In the genomic region with DNA sequence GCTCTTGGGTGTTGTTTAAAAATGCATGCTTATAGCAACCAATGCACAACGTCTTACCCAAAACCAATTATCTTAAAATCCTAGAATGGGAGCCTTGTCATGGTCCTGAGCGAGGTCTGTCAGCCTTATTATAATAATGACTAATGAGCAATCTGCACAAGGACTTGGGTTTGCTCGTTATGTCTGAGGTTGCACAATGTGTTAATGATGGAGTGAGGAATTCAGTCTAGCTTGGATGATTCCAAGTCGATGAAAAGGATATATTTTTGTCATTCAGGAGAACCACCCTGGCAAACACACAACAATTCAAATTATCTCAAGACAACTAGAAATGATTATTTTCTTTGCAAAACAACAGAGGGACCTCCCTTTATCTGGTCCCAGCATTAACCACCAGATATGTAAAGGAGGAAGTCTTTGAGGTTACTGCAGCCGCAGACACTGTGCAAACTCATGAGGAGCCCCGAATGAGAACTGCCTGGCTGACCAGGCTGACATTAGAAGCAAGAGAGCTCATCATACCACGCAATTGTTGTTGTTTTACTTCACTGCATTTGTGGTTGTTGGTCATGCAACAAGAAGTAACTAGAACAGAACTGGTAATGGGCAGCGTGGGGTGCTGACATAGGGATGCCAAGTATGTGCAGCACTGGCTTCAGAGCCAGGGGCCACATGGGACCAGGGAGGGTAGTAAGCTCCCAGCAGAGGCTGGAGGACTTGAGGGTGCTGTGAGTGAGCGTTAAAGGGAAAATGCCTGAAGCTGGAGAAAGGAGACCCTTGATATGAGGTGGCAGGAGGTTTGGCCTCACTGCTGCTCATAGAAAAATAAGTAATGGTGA, we compare ENCODE assay signal across 1 cellular context.
TF ChIP-seq lines count a peak whose summit lies in the region.

No MANE protein-coding gene starts in this region.

TF ChIP-seq in GM23338, 12 proteins besides CTCF, POLR2A, EP300 and RAD21 (continued from another document):
- TF ChIP-seq POLR2AphosphoS5 (IDR thresholded peaks at IDR 0.05; ENCODE audit: low read depth): no peak
- TF ChIP-seq NANOG (IDR thresholded peaks at IDR 0.05; ENCODE audit: borderline replicate concordance): no peak
- no peak for TF ChIP-seq JUNB (IDR thresholded peaks at IDR 0.05; ENCODE audit: unreplicated experiment)
- TF ChIP-seq CREB1 (CRISPR knock-in tag; IDR thresholded peaks at IDR 0.05; ENCODE audit: low read depth): no peak
- TF ChIP-seq, protein P1, sequence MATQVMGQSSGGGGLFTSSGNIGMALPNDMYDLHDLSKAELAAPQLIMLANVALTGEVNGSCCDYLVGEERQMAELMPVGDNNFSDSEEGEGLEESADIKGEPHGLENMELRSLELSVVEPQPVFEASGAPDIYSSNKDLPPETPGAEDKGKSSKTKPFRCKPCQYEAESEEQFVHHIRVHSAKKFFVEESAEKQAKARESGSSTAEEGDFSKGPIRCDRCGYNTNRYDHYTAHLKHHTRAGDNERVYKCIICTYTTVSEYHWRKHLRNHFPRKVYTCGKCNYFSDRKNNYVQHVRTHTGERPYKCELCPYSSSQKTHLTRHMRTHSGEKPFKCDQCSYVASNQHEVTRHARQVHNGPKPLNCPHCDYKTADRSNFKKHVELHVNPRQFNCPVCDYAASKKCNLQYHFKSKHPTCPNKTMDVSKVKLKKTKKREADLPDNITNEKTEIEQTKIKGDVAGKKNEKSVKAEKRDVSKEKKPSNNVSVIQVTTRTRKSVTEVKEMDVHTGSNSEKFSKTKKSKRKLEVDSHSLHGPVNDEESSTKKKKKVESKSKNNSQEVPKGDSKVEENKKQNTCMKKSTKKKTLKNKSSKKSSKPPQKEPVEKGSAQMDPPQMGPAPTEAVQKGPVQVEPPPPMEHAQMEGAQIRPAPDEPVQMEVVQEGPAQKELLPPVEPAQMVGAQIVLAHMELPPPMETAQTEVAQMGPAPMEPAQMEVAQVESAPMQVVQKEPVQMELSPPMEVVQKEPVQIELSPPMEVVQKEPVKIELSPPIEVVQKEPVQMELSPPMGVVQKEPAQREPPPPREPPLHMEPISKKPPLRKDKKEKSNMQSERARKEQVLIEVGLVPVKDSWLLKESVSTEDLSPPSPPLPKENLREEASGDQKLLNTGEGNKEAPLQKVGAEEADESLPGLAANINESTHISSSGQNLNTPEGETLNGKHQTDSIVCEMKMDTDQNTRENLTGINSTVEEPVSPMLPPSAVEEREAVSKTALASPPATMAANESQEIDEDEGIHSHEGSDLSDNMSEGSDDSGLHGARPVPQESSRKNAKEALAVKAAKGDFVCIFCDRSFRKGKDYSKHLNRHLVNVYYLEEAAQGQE (IDR thresholded peaks at IDR 0.05; ENCODE audit: unreplicated experiment): no peak
- TF ChIP-seq STAT1 (IDR thresholded peaks at IDR 0.05; ENCODE audit: unreplicated experiment): no peak
- TF ChIP-seq, protein P2, sequence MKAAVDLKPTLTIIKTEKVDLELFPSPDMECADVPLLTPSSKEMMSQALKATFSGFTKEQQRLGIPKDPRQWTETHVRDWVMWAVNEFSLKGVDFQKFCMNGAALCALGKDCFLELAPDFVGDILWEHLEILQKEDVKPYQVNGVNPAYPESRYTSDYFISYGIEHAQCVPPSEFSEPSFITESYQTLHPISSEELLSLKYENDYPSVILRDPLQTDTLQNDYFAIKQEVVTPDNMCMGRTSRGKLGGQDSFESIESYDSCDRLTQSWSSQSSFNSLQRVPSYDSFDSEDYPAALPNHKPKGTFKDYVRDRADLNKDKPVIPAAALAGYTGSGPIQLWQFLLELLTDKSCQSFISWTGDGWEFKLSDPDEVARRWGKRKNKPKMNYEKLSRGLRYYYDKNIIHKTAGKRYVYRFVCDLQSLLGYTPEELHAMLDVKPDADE (IDR thresholded peaks at IDR 0.05): no peak
- TF ChIP-seq EZH2 (IDR thresholded peaks at IDR 0.05; ENCODE audit: low read depth, unreplicated experiment): no peak
